Comparison of ENCODE assay signal across 8 cellular contexts in genomic region chr20:37095108-37095608, GRCh38. TPM values are rescaled to one million over a fixed set of nuclear protein-coding genes. Genes with fewer than 3 reads are reported as not detected.
DNase-seq lines count a peak whose midpoint lies in the region; ATAC-seq, FAIRE-seq and TF ChIP-seq lines count a peak whose summit lies in the region.

No MANE protein-coding gene starts in this region.

- peak; percentile 66 to 80 (median 74) for DNase-seq in CD4-positive, alpha-beta memory T cell
- DNase-seq in activated B cell treated with CpG ODN at 0.5 μM for 24 hours (peak; percentile 17), upper lobe of left lung (no peak), D721Med (ENCODE audit: insufficient read length, low spot score) (no peak)

- POLR2A ChIA-PET in CD4-positive, alpha-beta memory T cell (lab: Charles Lee; ENCODE audit: partially characterized antibody): interaction anchor here (0.7 to 2.6 kb wide), 22 partner anchors 9 to 1353 kb away, joined by 3 to 34 read pairs (median 4); partner anchors contain the start of genes BLCAP, DSN1, MROH8 and RBM39
- POLR2A ChIA-PET in activated B cell treated with CpG ODN at 0.5 μM for 24 hours (lab: Charles Lee): interaction anchor here (0.6 to 1.8 kb wide), 11 partner anchors 12 to 337 kb away, joined by 3 to 43 read pairs (median 4); partner anchors contain the start of genes MROH8 and RPN2

- H3K27me3 Mint-ChIP-seq in CD4-positive, alpha-beta memory T cell: peaks cover 0 to 4% of the 10 kb centered on the region in 2 donors
- H3K27me3 Mint-ChIP-seq in IgD-negative memory B cell: no peaks in the 10 kb centered on the region
- H3K27me3 Mint-ChIP-seq in activated B cell treated with CpG ODN at 0.5 μM for 24 hours: no peaks in the 10 kb centered on the region

- TF ChIP-seq EP300 in upper lobe of left lung (IDR thresholded peaks at IDR 0.05): no peak

- H3K27ac ChIP-seq in CD4-positive, alpha-beta memory T cell (ENCODE audit: low read depth, low read length): peak overlapping the region; percentile 85
- H3K27ac ChIP-seq in muscle layer of duodenum (ENCODE audit: low read length): peak overlapping the region; percentile 56
- H3K27ac ChIP-seq in upper lobe of left lung: peak overlapping the region; percentile 39 to 84 (median 66)

- TF ChIP-seq POLR2A in upper lobe of left lung (IDR thresholded peaks at IDR 0.05): no peak

- TF ChIP-seq CTCF in activated B cell treated with CpG ODN at 0.5 μM for 24 hours (IDR thresholded peaks at IDR 0.05) (no peak), upper lobe of left lung (IDR thresholded peaks at IDR 0.05) (no peak), D721Med (IDR thresholded peaks at IDR 0.05; ENCODE audit: insufficient read depth, missing control alignments) (no peak)

- peaks cover 7% of the 10 kb centered on the region for H3K36me3 ChIP-seq in CD4-positive, alpha-beta memory T cell (ENCODE audit: insufficient read depth, low read length)
- H3K36me3 ChIP-seq in endocrine pancreas (ENCODE audit: control insufficient read depth, insufficient read depth, low read length) (no peaks in the 10 kb centered on the region), muscle layer of duodenum (ENCODE audit: control insufficient read depth in 1 of 2, insufficient read depth in 2 of 2, low read length in 2 of 2) (no peaks in the 10 kb centered on the region), upper lobe of left lung (no peaks in the 10 kb centered on the region)

- FAIRE-seq in D721Med (lab: Jason Lieb, UNC): no peak

- H3K4me3 ChIP-seq in CD4-positive, alpha-beta memory T cell (ENCODE audit: low read length in 2 of 2): peak overlapping the region; percentile 92
- H3K4me3 ChIP-seq in endocrine pancreas (ENCODE audit: control insufficient read depth, insufficient read depth, low read length) (peak overlapping the region; percentile 54), muscle layer of duodenum (ENCODE audit: low read depth in 1 of 2, low read length in 2 of 2) (peak overlapping the region; percentile 82 to 88), upper lobe of left lung (peak overlapping the region; percentile 69 to 96 (median 84))

- H3K4me3 Mint-ChIP-seq in CD4-positive, alpha-beta memory T cell: peak overlapping the region; percentile 89 to 100 (median 99)
- peak overlapping the region; percentile 92 to 100 (median 98) for H3K4me3 Mint-ChIP-seq in IgD-negative memory B cell
- H3K4me3 Mint-ChIP-seq in activated B cell treated with CpG ODN at 0.5 μM for 24 hours: peak overlapping the region; percentile 99

- peak overlapping the region; percentile 70 for H3K9ac ChIP-seq in endocrine pancreas (ENCODE audit: control insufficient read depth, insufficient read depth, low read length)

- peaks cover 20 to 49% (median 34%) of the 10 kb centered on the region in 4 donors for H3K4me1 Mint-ChIP-seq in CD4-positive, alpha-beta memory T cell
- H3K4me1 Mint-ChIP-seq in IgD-negative memory B cell (peaks cover 20 to 30% (median 25%) of the 10 kb centered on the region in 3 donors), activated B cell treated with CpG ODN at 0.5 μM for 24 hours (peaks cover 33% of the 10 kb centered on the region)

- peaks cover 40% of the 10 kb centered on the region for H3K4me1 ChIP-seq in CD4-positive, alpha-beta memory T cell (ENCODE audit: insufficient read depth, low read length)
- H3K4me1 ChIP-seq in endocrine pancreas (ENCODE audit: control insufficient read depth, insufficient read depth, low read length): no peaks in the 10 kb centered on the region
- peaks cover 4 to 8% of the 10 kb centered on the region in 2 donors for H3K4me1 ChIP-seq in muscle layer of duodenum (ENCODE audit: control insufficient read depth in 1 of 2, insufficient read depth in 2 of 2, low read length in 2 of 2)
- H3K4me1 ChIP-seq in upper lobe of left lung: peaks cover 8 to 18% (median 10%) of the 10 kb centered on the region in 4 donors

- H3K9me3 ChIP-seq in CD4-positive, alpha-beta memory T cell (ENCODE audit: control insufficient read depth in 1 of 2, low read length in 2 of 2): no peaks in the 10 kb centered on the region
- H3K9me3 ChIP-seq in endocrine pancreas (ENCODE audit: control insufficient read depth, low read length) (no peaks in the 10 kb centered on the region), muscle layer of duodenum (ENCODE audit: control insufficient read depth in 1 of 2, low read length in 2 of 2) (no peaks in the 10 kb centered on the region), upper lobe of left lung (no peaks in the 10 kb centered on the region)

- CTCF ChIA-PET in CD4-positive, alpha-beta memory T cell (lab: Charles Lee; ENCODE audit: partially characterized antibody): interaction anchor here (1.0 to 4.7 kb wide), 8 partner anchors 13 to 97 kb away, joined by 3 to 41 read pairs (median 6); no protein-coding TSS in a partner anchor
- CTCF ChIA-PET in activated B cell treated with CpG ODN at 0.5 μM for 24 hours (lab: Charles Lee): interaction anchor here (1.0 to 1.2 kb wide), 3 partner anchors 87 to 100 kb away, joined by 3 to 4 read pairs (median 3); no protein-coding TSS in a partner anchor

- H3K9me3 Mint-ChIP-seq in CD4-positive, alpha-beta memory T cell: no peaks in the 10 kb centered on the region
- H3K9me3 Mint-ChIP-seq in IgD-negative memory B cell (no peaks in the 10 kb centered on the region), activated B cell treated with CpG ODN at 0.5 μM for 24 hours (no peaks in the 10 kb centered on the region)

- intact Hi-C loops in CD4-positive, alpha-beta memory T cell (cut with micrococcal nuclease): loop anchor here (2.0 to 5.0 kb wide), 4 partner anchors 80 to 1143 kb away; partner anchors contain the start of genes BLCAP, SAMHD1 and SCAND1
- intact Hi-C loops in activated B cell treated with CpG ODN at 0.5 μM for 24 hours (cut with micrococcal nuclease): loop anchor here (1.0 to 5.0 kb wide), 3 partner anchors 51 to 143 kb away; partner anchors contain the start of gene SAMHD1

- 1 to 4% methylated on average over 15 to 19 of the region's 19 CpGs for WGBS in upper lobe of left lung, 2 donors

- no peaks in the 10 kb centered on the region for H3K27me3 ChIP-seq in CD4-positive, alpha-beta memory T cell (ENCODE audit: insufficient read depth, low read length)
- H3K27me3 ChIP-seq in endocrine pancreas (ENCODE audit: control insufficient read depth, insufficient read depth, low read length): no peaks in the 10 kb centered on the region
- H3K27me3 ChIP-seq in muscle layer of duodenum (ENCODE audit: low read depth, low read length): no peaks in the 10 kb centered on the region
- no peaks in the 10 kb centered on the region for H3K27me3 ChIP-seq in upper lobe of left lung

- ATAC-seq in GM19455 (IDR thresholded peaks at IDR 0.05; ENCODE audit: unreplicated experiment): peak; percentile 23
- peak; percentile 14 for ATAC-seq in activated B cell treated with CpG ODN at 0.5 μM for 24 hours (ENCODE audit: low read depth)
- peak; percentile 55 to 62 for ATAC-seq in upper lobe of left lung (ENCODE audit: low FRiP score in 2 of 2)

- peaks cover 9 to 27% of the 10 kb centered on the region in 2 donors for H3K36me3 Mint-ChIP-seq in CD4-positive, alpha-beta memory T cell
- peaks cover 2% of the 10 kb centered on the region for H3K36me3 Mint-ChIP-seq in IgD-negative memory B cell
- H3K36me3 Mint-ChIP-seq in activated B cell treated with CpG ODN at 0.5 μM for 24 hours (ENCODE audit: low read depth): peaks cover 16% of the 10 kb centered on the region

- H3K27ac Mint-ChIP-seq in CD4-positive, alpha-beta memory T cell: peak overlapping the region; percentile 95 to 100 (median 98)
- peak overlapping the region; percentile 99 to 100 (median 99) for H3K27ac Mint-ChIP-seq in IgD-negative memory B cell
- peak overlapping the region; percentile 88 for H3K27ac Mint-ChIP-seq in activated B cell treated with CpG ODN at 0.5 μM for 24 hours

RNA-seq across cellular contexts. Expression of gene RBL1, which starts 0.6 kb away (rescaled TPM):
- 10 to 100 TPM; 29.9 to 39.6 TPM for total RNA-seq in CD4-positive, alpha-beta memory T cell
- 10 to 100 TPM in 1 of 2 donors, 1 to 10 TPM in 1; 7.0 to 16.6 TPM for polyA plus RNA-seq in CD4-positive, alpha-beta memory T cell
- 6.5 TPM for polyA plus RNA-seq in IgD-negative memory B cell
- total RNA-seq in activated B cell treated with CpG ODN at 0.5 μM for 24 hours: 18.6 and 20.4 TPM in 2 replicates
- 10 to 100 TPM in 3 of 6 donors, 1 to 10 TPM in 3; 5.0 to 32.5 (median 10.4) TPM for total RNA-seq in upper lobe of left lung

Comparison
In these comparisons a context has a peak if more than half of its experiments do, and no peak if none do; other contexts are left out.
1. DNase-seq: peak in CD4-positive, alpha-beta memory T cell (5 of 5) and activated B cell treated with CpG ODN at 0.5 μM for 24 hours (single experiment); none in upper lobe of left lung (0 of 2) and D721Med (single experiment).
2. Peak in every context shown above with its lines, with median percentiles within 50 percentile points of each other: H3K27ac ChIP-seq, H3K4me3 ChIP-seq, H3K27ac Mint-ChIP-seq, H3K4me3 Mint-ChIP-seq and ATAC-seq.